Comparison of ENCODE assay signal across 22 cellular contexts in genomic region chr11:19286411-19286810, GRCh38.
"Had no signal": no experiment of that assay in that cellular context is flagged by ENCODE, and none has a peak within 500 bp of the region (broad histone marks: within the 10 kb centered on the region; RNA-seq: fewer than 3 reads in every experiment).

No MANE protein-coding gene starts in this region.

- H3K4me3 ChIP-seq: coronary artery, dorsolateral prefrontal cortex, esophagus muscularis mucosa, heart right ventricle, left lung, lower lobe of right lung had no signal

- ATAC-seq: foreskin keratinocyte, heart right ventricle, left lung, left ventricle myocardium superior, lower lobe of right lung had no signal

- FAIRE-seq: colon, endothelial cell of umbilical vein, frontal cortex, islet of Langerhans, keratinocyte had no signal

- H3K36me3 ChIP-seq: esophagus muscularis mucosa, heart right ventricle, left lung, lower lobe of right lung had no signal

- H3K4me1 ChIP-seq: esophagus muscularis mucosa, foreskin keratinocyte, heart right ventricle, left lung, lower lobe of right lung had no signal

- H3K9me3 ChIP-seq: esophagus muscularis mucosa, heart right ventricle, left lung, lower lobe of right lung had no signal

- H3K27ac ChIP-seq: coronary artery, dorsolateral prefrontal cortex, esophagus muscularis mucosa, foreskin keratinocyte, heart right ventricle, left lung, lower lobe of right lung had no signal

- DNase-seq: dermis blood vessel endothelial cell; dorsolateral prefrontal cortex; effector CD4-positive, alpha-beta T cell; effector memory CD4-positive, alpha-beta T cell; foreskin keratinocyte; glutamatergic neuron; head of caudate nucleus; heart right ventricle; hippocampal formation; left cardiac atrium; left lung; left ventricle myocardium superior; lower lobe of right lung; mesenchymal stem cell; midbrain had no signal

- H3K27me3 ChIP-seq: foreskin keratinocyte, heart right ventricle, left lung had no signal
